Comparison of ENCODE assay signal across 1 cellular context in the genomic region with DNA sequence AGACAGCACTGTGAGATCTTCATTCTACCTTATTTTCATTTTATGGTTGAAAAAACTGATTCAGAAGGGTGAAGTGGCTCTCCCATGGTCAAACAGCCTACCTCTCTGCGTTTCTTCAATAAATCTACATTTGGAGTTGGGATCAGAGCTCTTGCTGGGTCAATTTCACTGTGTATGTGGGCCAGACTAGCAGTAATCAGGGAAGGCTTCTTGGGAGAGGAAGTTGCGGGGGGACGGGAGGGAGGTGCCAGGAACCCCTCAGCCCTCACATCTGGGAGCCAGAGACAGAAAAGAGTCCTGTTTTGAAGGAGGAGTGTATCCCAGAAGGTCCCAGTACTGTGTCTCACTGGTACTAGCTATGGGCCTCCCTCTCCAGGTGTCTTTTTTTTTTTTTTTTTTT.
TF ChIP-seq lines count a peak whose summit lies in the region.

No MANE protein-coding gene starts in this region.

TF ChIP-seq in endothelial cell of umbilical vein, 7 proteins besides CTCF, POLR2A, EP300 and RAD21:
- TF ChIP-seq, protein P1, sequence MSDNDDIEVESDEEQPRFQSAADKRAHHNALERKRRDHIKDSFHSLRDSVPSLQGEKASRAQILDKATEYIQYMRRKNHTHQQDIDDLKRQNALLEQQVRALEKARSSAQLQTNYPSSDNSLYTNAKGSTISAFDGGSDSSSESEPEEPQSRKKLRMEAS (IDR thresholded peaks at IDR 0.05; ENCODE audit: insufficient read depth, insufficient read length) = no peak
- TF ChIP-seq JUN (IDR thresholded peaks at IDR 0.05; ENCODE audit: borderline replicate concordance, insufficient read depth, insufficient read length, low read depth) = no peak
- TF ChIP-seq EZH2 (IDR thresholded peaks at IDR 0.05; ENCODE audit: borderline replicate concordance, low read depth, low read length, severe bottlenecking) = no peak
- TF ChIP-seq POLR2AphosphoS5 (IDR thresholded peaks at IDR 0.05; ENCODE audit: insufficient read depth, low read depth, low read length) = no peak
